In genomic region chr6:27209659-27210269, GRCh38 we compare ENCODE assay signal across 19 cellular contexts. TPM values are rescaled to one million over a fixed set of nuclear protein-coding genes. Genes with fewer than 3 reads are reported as not detected.
A peak's percentile ranks its signal among the peaks of the same experiment; 100 is the strongest.
DNase-seq lines count a peak whose midpoint lies in the region; ATAC-seq and TF ChIP-seq lines count a peak whose summit lies in the region.
"Had no signal": no experiment of that assay in that cellular context is flagged by ENCODE, and none has a peak within 500 bp of the region (broad histone marks: within the 10 kb centered on the region; RNA-seq: fewer than 3 reads in every experiment).

No MANE protein-coding gene starts in this region.

- no peak overlapping the region for H3K9ac ChIP-seq in iPS-15b (ENCODE audit: low read depth, low read length)
- H3K9ac ChIP-seq: neural progenitor cell had no signal

- CTCF ChIA-PET in HEK293 (lab: Yijun Ruan, JAX) (interaction anchor here (0.6 to 0.8 kb wide), 3 partner anchors 22 to 652 kb away, joined by 3 read pairs; no protein-coding TSS in a partner anchor), PC-9 (lab: Charles Lee) (no interaction called here)

- TF ChIP-seq POLR2A in sigmoid colon (IDR thresholded peaks at IDR 0.05): no peak

- no TSS peak for BruUV-seq in PC-9 (replicated peaks; lab: Mats Ljungman, UMichigan)

- no peak for ATAC-seq in left lobe of liver
- ATAC-seq: activated T-helper 17 cell treated with anti-CD3 and anti-CD28 coated beads, Interleukin-2, amount 50 U/mL, for 72 hours; CD8-positive, alpha-beta T cell; sciatic nerve had no signal

- no peaks in the 10 kb centered on the region for H3K79me2 ChIP-seq in PC-9 (ENCODE audit: low read depth)

- no peak for TF ChIP-seq EP300 in sigmoid colon (IDR thresholded peaks at IDR 0.05)

- 0 out of 2 replicates have a peak overlapping the region, but pooled peaks have one; percentile 10 for H3K4me2 ChIP-seq in PC-9

- no peaks in the 10 kb centered on the region for H3K36me3 ChIP-seq in HEK293 (ENCODE audit: control insufficient read depth in 2 of 2, insufficient read depth in 1 of 2, low read length in 2 of 2)
- H3K36me3 ChIP-seq in PC-9 (ENCODE audit: low read depth): no peaks in the 10 kb centered on the region
- H3K36me3 ChIP-seq in iPS-15b (ENCODE audit: control insufficient read depth, insufficient read depth, low read length): no peaks in the 10 kb centered on the region
- H3K36me3 ChIP-seq in sigmoid colon: no peaks in the 10 kb centered on the region
- H3K36me3 ChIP-seq: neural progenitor cell had no signal

- H3F3A ChIP-seq in PC-9 (ENCODE audit: insufficient read depth, low read depth): peaks cover 19% of the 10 kb centered on the region

- H4K20me1 ChIP-seq in PC-9 (ENCODE audit: insufficient read depth): no peaks in the 10 kb centered on the region

- no peaks in the 10 kb centered on the region for H3K9me2 ChIP-seq in PC-9 (ENCODE audit: insufficient read depth)

- DNase-seq in DMS 273 (lab: John Stamatoyannopoulos, UW; ENCODE audit: unreplicated experiment): peak; percentile 60
- DNase-seq in DMS 273 treated with DMSO at 0.1 percent for 48 hours (lab: John Stamatoyannopoulos, UW): no peak
- DNase-seq in PC-9: no peak
- no peak for DNase-seq in left lobe of liver (ENCODE audit: low spot score)
- DNase-seq in SKM-1 treated with dmso at 0.1 percent for 144 hours (lab: John Stamatoyannopoulos, UW; ENCODE audit: unreplicated experiment): no peak
- DNase-seq in sigmoid colon: no peak
- DNase-seq: activated CD4-positive, alpha-beta T cell treated with anti-CD3 and anti-CD28 coated beads, Interleukin-2, amount 10 ng/mL, durations not matched to agents 24 days and 14 days; CD8-positive, alpha-beta T cell; central memory CD4-positive, alpha-beta T cell; DMS79; NCI-H510A treated with DMSO at 0.1 percent for 48 hours; stimulated activated CD8-positive, alpha-beta memory T cell treated with anti-CD3 and anti-CD28 coated beads, Interleukin-4, amount 100 ng/mL, for 48 hours had no signal

- WGBS in sigmoid colon, 2 donors: 82 to 88% methylated on average over 18 of the region's 18 CpGs

- H3K4me3 ChIP-seq in HEK293 (ENCODE audit: low read depth, low read length): no peak overlapping the region
- H3K4me3 ChIP-seq in PC-9: no peak overlapping the region
- peak overlapping the region; percentile 26 for H3K4me3 ChIP-seq in iPS-15b (ENCODE audit: low read depth, low read length)
- H3K4me3 ChIP-seq in sigmoid colon: no peak overlapping the region

- TF ChIP-seq CTCF in HEK293 (tag by site-specific recombination; IDR thresholded peaks at IDR 0.05): no peak
- TF ChIP-seq CTCF in PC-9 (conservative IDR thresholded peaks at IDR 0.05): no peak
- no peak for TF ChIP-seq CTCF in sigmoid colon (IDR thresholded peaks at IDR 0.05)

- H3K9me3 ChIP-seq in HEK293 (ENCODE audit: control insufficient read depth, insufficient read depth, low read depth, low read length) (no peaks in the 10 kb centered on the region), PC-9 (ENCODE audit: insufficient read depth, low read depth) (no peaks in the 10 kb centered on the region), iPS-15b (ENCODE audit: control insufficient read depth, insufficient read depth, low read length) (no peaks in the 10 kb centered on the region), sigmoid colon (no peaks in the 10 kb centered on the region)

- peak overlapping the region; percentile 69; the same call in 1 of the 2 replicates for H2AFZ ChIP-seq in PC-9
- H2AFZ ChIP-seq: neural progenitor cell had no signal

- POLR2A ChIA-PET in HEK293 (lab: Yijun Ruan, JAX) (no interaction called here), PC-9 (lab: Charles Lee; ENCODE audit: unreplicated experiment) (interaction anchor here (0.7 kb wide), 1 partner anchor 305 kb away, joined by 6 read pairs; no protein-coding TSS in a partner anchor)

- H3K27me3 ChIP-seq in PC-9 (ENCODE audit: insufficient read depth, low read depth) (no peaks in the 10 kb centered on the region), iPS-15b (ENCODE audit: control insufficient read depth, insufficient read depth, low read length) (peaks cover 18% of the 10 kb centered on the region), sigmoid colon (peaks cover 11 to 95% (median 45%) of the 10 kb centered on the region in 3 donors)

- intact Hi-C loops in PC-9 (cut with micrococcal nuclease; ENCODE audit: unreplicated experiment): loop anchor here (10.0 kb wide), 2 partner anchors 295 to 475 kb away; no protein-coding TSS in a partner anchor
- intact Hi-C loops in sigmoid colon (cut with DNase I): no loop called here

- H3K27ac ChIP-seq in HEK293 (ENCODE audit: extremely low read depth, low read depth, low read length) (no peak overlapping the region), PC-9 (no peak overlapping the region), sigmoid colon (no peak overlapping the region)
- H3K27ac ChIP-seq: 22Rv1, neural progenitor cell had no signal

- H3K4me1 ChIP-seq in HEK293 (ENCODE audit: control insufficient read depth, insufficient read depth, low read length) (no peaks in the 10 kb centered on the region), PC-9 (replicated peaks; ENCODE audit: insufficient read depth) (no peaks in the 10 kb centered on the region), iPS-15b (ENCODE audit: control insufficient read depth, insufficient read depth, low read length) (peaks cover 5% of the 10 kb centered on the region), sigmoid colon (no peaks in the 10 kb centered on the region)

TF ChIP-seq in HEK293, 187 proteins besides CTCF, POLR2A, EP300 and RAD21:
- TF ChIP-seq ZNF660 (tag by site-specific recombination; IDR thresholded peaks at IDR 0.05): peak; percentile 55; the same call in 1 of the 2 replicates
- TF ChIP-seq ZBTB17 (tag by site-specific recombination; IDR thresholded peaks at IDR 0.05): peak; percentile 45
- 0 out of 2 replicates have a peak, but pooled peaks have one; percentile 31 for TF ChIP-seq ZBTB44 (tag by site-specific recombination; IDR thresholded peaks at IDR 0.05)
- TF ChIP-seq SP2 (tag by site-specific recombination; IDR thresholded peaks at IDR 0.05): no peak
- no peak for TF ChIP-seq ZNF580 (tag by site-specific recombination; IDR thresholded peaks at IDR 0.05)
- no peak for TF ChIP-seq ZNF112 (tag by site-specific recombination; IDR thresholded peaks at IDR 0.05)

RNA-seq across cellular contexts. Expression of gene PRSS16, which starts 37.7 kb away (rescaled TPM):
- 32.3 and 32.5 TPM in 2 replicates for total RNA-seq in PC-9 (2021)
- 0.08 TPM for total RNA-seq in left lobe of liver
- not detected for total RNA-seq in sigmoid colon
- 10 to 100 TPM; 13.3 to 28.7 (median 27.0) TPM for polyA plus RNA-seq in sigmoid colon
- total RNA-seq: activated CD4-positive, alpha-beta T cell treated with anti-CD3 and anti-CD28 coated beads, Interleukin-2, amount 10 ng/mL, durations not matched to agents 24 days and 14 days; lung microvascular endothelial cell had no signal

Comparison
In these comparisons a context has a peak if more than half of its experiments do, and no peak if none do; other contexts are left out.
1. RNA of gene PRSS16, which starts 37.7 kb away (total RNA-seq): 32.3 to 32.5 TPM in PC-9; 0.08 TPM in left lobe of liver (single experiment) and not detected in sigmoid colon; every median in the first group is over 10 times any median in the second.